In the genomic region with DNA sequence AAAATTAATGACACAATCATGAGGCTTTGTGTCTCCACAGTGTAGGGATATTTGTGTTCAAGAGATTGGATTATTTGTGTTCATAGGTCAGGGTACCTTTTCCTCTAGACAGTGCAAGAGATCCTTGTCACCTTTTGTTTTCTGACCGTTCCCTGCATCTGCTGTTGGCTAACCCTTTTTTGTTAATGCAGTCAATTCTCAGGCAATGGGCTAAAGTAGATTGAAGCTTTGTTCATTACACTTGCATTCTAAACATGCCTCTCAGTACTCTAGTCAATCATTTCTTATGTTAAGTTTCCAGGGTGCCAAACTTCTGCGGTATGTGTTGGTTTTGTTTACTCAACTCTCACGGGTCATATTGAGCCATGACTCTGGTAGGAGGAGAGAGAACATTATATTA, we compare ENCODE assay signal across 24 cellular contexts. TPM values are rescaled to one million over a fixed set of nuclear protein-coding genes. Genes with fewer than 3 reads are reported as not detected.
DNase-seq lines count a peak whose midpoint lies in the region; ATAC-seq and TF ChIP-seq lines count a peak whose summit lies in the region.
"Had no signal": no experiment of that assay in that cellular context is flagged by ENCODE, and none has a peak within 500 bp of the region (broad histone marks: within the 10 kb centered on the region; RNA-seq: fewer than 3 reads in every experiment).

No MANE protein-coding gene starts in this region.

- peaks cover 18% of the 10 kb centered on the region for H3K4me1 ChIP-seq in upper lobe of right lung

- H3K27me3 ChIP-seq in SU-DHL-6 (ENCODE audit: low read length) (no peaks in the 10 kb centered on the region), kidney epithelial cell (ENCODE audit: control insufficient read depth, insufficient read depth, low read length) (no peaks in the 10 kb centered on the region), upper lobe of right lung (no peaks in the 10 kb centered on the region)
- H3K27me3 ChIP-seq: dorsolateral prefrontal cortex, heart left ventricle, transverse colon had no signal

- no peaks in the 10 kb centered on the region for H3K9me3 ChIP-seq in SU-DHL-6 (ENCODE audit: insufficient read depth, low read length)
- H3K9me3 ChIP-seq in upper lobe of right lung = no peaks in the 10 kb centered on the region
- H3K9me3 ChIP-seq: heart left ventricle, transverse colon had no signal

- H3K4me2 ChIP-seq in SU-DHL-6 (ENCODE audit: low read depth, low read length, poor library complexity, severe bottlenecking) = no peak overlapping the region

- DNase-seq in HT-29 (ENCODE audit: low spot score) = peak; percentile 35
- DNase-seq in kidney epithelial cell (ENCODE audit: low read depth) = peak; percentile 18
- DNase-seq in renal cortical epithelial cell (ENCODE audit: low read depth) = peak; percentile 93
- no peak for DNase-seq in HK-2 (ENCODE audit: unreplicated experiment)
- DNase-seq in NCI-H524 treated with DMSO at 0.1 percent for 48 hours (lab: John Stamatoyannopoulos, UW) = no peak
- DNase-seq in upper lobe of right lung = no peak
- DNase-seq: activated CD4-positive, alpha-beta T cell treated with anti-CD3 and anti-CD28 coated beads for 4 hours; activated naive CD4-positive, alpha-beta T cell treated with anti-CD3 and anti-CD28 coated beads, Interleukin-2, amount 50 U/mL, for 16 hours; anterior cingulate cortex; DMS79; dorsolateral prefrontal cortex; heart left ventricle; KBM-7; NCI-H2171 treated with DMSO at 0.1 percent for 48 hours; nucleus accumbens; PC-3; stimulated activated CD4-positive, alpha-beta T cell treated with anti-CD3 and anti-CD28 coated beads, Interleukin-4, amount 100 ng/mL, for 4 hours; T-cell; transverse colon had no signal

- no peaks in the 10 kb centered on the region for H3K9me3 Mint-ChIP-seq in activated T-helper 17 cell treated with anti-CD3 and anti-CD28 coated beads, Interleukin-2, amount 50 U/mL, for 72 hours
- H3K9me3 Mint-ChIP-seq: stimulated activated naive CD8-positive, alpha-beta T cell treated with anti-CD3 and anti-CD28 coated beads, Interleukin-15, Interleukin-2, amounts not matched to agents 100 ng/mL and 50 ng/mL, for 24 hours had no signal

- H3F3A ChIP-seq in SU-DHL-6 (ENCODE audit: insufficient read depth) = no peaks in the 10 kb centered on the region

- no peak for TF ChIP-seq CTCF in SU-DHL-6 (IDR thresholded peaks at IDR 0.05; ENCODE audit: insufficient read depth, low read length, poor library complexity, severe bottlenecking)
- no peak for TF ChIP-seq CTCF in kidney epithelial cell (IDR thresholded peaks at IDR 0.05; ENCODE audit: insufficient read depth, low read length, poor library complexity, severe bottlenecking)
- no peak for TF ChIP-seq CTCF in upper lobe of right lung (IDR thresholded peaks at IDR 0.05)

- intact Hi-C loops in upper lobe of right lung (cut with DNase I) = no loop called here

- no peak overlapping the region for H3K4me3 Mint-ChIP-seq in activated T-helper 17 cell treated with anti-CD3 and anti-CD28 coated beads, Interleukin-2, amount 50 U/mL, for 72 hours
- H3K4me3 Mint-ChIP-seq: stimulated activated naive CD8-positive, alpha-beta T cell treated with anti-CD3 and anti-CD28 coated beads, Interleukin-15, Interleukin-2, amounts not matched to agents 100 ng/mL and 50 ng/mL, for 24 hours had no signal

- H4K20me1 ChIP-seq in SU-DHL-6 (ENCODE audit: low read depth, low read length) = no peaks in the 10 kb centered on the region; the same call in 1 of the 2 replicates

- peaks cover 15% of the 10 kb centered on the region for H3K4me1 Mint-ChIP-seq in activated T-helper 17 cell treated with anti-CD3 and anti-CD28 coated beads, Interleukin-2, amount 50 U/mL, for 72 hours

- ATAC-seq in activated T-helper 17 cell treated with anti-CD3 and anti-CD28 coated beads, Interleukin-2, amount 50 U/mL, for 72 hours (replicated peaks) = no peak
- no peak for ATAC-seq in upper lobe of right lung
- ATAC-seq: heart left ventricle, PC-3, T-cell had no signal

- H2AFZ ChIP-seq in SU-DHL-6 (ENCODE audit: low read depth, low read length, severe bottlenecking) = peak overlapping the region; percentile 13

- no peak overlapping the region for H3K27ac Mint-ChIP-seq in activated T-helper 17 cell treated with anti-CD3 and anti-CD28 coated beads, Interleukin-2, amount 50 U/mL, for 72 hours
- H3K27ac Mint-ChIP-seq: stimulated activated naive CD8-positive, alpha-beta T cell treated with anti-CD3 and anti-CD28 coated beads, Interleukin-15, Interleukin-2, amounts not matched to agents 100 ng/mL and 50 ng/mL, for 24 hours; T-cell had no signal

- H3K36me3 Mint-ChIP-seq in activated T-helper 17 cell treated with anti-CD3 and anti-CD28 coated beads, Interleukin-2, amount 50 U/mL, for 72 hours (ENCODE audit: low read depth) = peaks cover 19% of the 10 kb centered on the region
- H3K36me3 Mint-ChIP-seq: T-cell had no signal

- H3K9me2 ChIP-seq in SU-DHL-6 (replicated peaks; ENCODE audit: insufficient read depth, low read length) = no peaks in the 10 kb centered on the region

- no peaks in the 10 kb centered on the region for H3K27me3 Mint-ChIP-seq in activated T-helper 17 cell treated with anti-CD3 and anti-CD28 coated beads, Interleukin-2, amount 50 U/mL, for 72 hours

- H3K9ac ChIP-seq in SU-DHL-6 (ENCODE audit: low read length) = no peak overlapping the region

- H3K36me3 ChIP-seq in SU-DHL-6 (ENCODE audit: low read length) (no peaks in the 10 kb centered on the region), kidney epithelial cell (ENCODE audit: control insufficient read depth, insufficient read depth, low read length) (no peaks in the 10 kb centered on the region), upper lobe of right lung (no peaks in the 10 kb centered on the region)
- H3K36me3 ChIP-seq: heart left ventricle, transverse colon had no signal

- H3K79me2 ChIP-seq in SU-DHL-6 (ENCODE audit: insufficient read depth, low read length) = peaks cover 33% of the 10 kb centered on the region

- H3K27ac ChIP-seq in SU-DHL-6 (ENCODE audit: low read depth, low read length) (no peak overlapping the region), upper lobe of right lung (no peak overlapping the region)
- H3K27ac ChIP-seq: dorsolateral prefrontal cortex, heart left ventricle, HL-60, transverse colon had no signal

- H3K4me3 ChIP-seq in SU-DHL-6 (ENCODE audit: insufficient read depth, low read length, poor library complexity, severe bottlenecking) (no peak overlapping the region), kidney epithelial cell (ENCODE audit: low read depth, low read length) (no peak overlapping the region), upper lobe of right lung (no peak overlapping the region)
- H3K4me3 ChIP-seq: dorsolateral prefrontal cortex, heart left ventricle, lung, transverse colon had no signal

RNA-seq across cellular contexts. Expression of gene MED4, which starts 1.8 kb away (rescaled TPM):
- total RNA-seq in HT-29 (2014; rRNA removed; shearing (Covaris generic)) = 25.4 and 25.7 TPM in 2 replicates
- total RNA-seq in kidney epithelial cell (25.9 and 39.2 TPM in 2 replicates), renal cortical epithelial cell (25.7 and 46.6 TPM in 2 replicates), upper lobe of right lung (39.7 TPM)
- total RNA-seq in activated T-helper 17 cell treated with anti-CD3 and anti-CD28 coated beads, Interleukin-2, amount 50 U/mL, for 72 hours = 10 to 100 TPM; 42.0 to 58.9 TPM

RNA-seq across cellular contexts. Expression of gene NUDT15, which starts 59.1 kb away (rescaled TPM):
- 24.7 and 28.0 TPM in 2 replicates for total RNA-seq in HT-29 (2014; rRNA removed; shearing (Covaris generic))
- total RNA-seq in kidney epithelial cell (8.7 and 17.5 TPM in 2 replicates), renal cortical epithelial cell (17.1 and 41.5 TPM in 2 replicates), upper lobe of right lung (13.2 TPM)
- total RNA-seq in activated T-helper 17 cell treated with anti-CD3 and anti-CD28 coated beads, Interleukin-2, amount 50 U/mL, for 72 hours = 10 to 100 TPM; 20.1 to 28.1 TPM

Comparison
In these comparisons a context has a peak if more than half of its experiments do, and no peak if none do; other contexts are left out.
1. DNase-seq: peak in HT-29 (single experiment), kidney epithelial cell (single experiment) and renal cortical epithelial cell (single experiment); none in HK-2 (single experiment), NCI-H524 treated with DMSO at 0.1 percent for 48 hours (single experiment) and upper lobe of right lung (single experiment).